Comparison of ENCODE assay signal across 1 cellular context in genomic region chr12:108302471-108303311, GRCh38.
TF ChIP-seq lines count a peak whose summit lies in the region.

No MANE protein-coding gene starts in this region.

TF ChIP-seq in HepG2, 621 proteins besides CTCF, POLR2A, EP300 and RAD21 (continued from another document and continues in another):
- TF ChIP-seq MTA1 (CRISPR knock-in tag; IDR thresholded peaks at IDR 0.05; ENCODE audit: borderline replicate concordance) (peak; percentile 19; the same call in 1 of the 2 replicates), ZNF350 (CRISPR knock-in tag; IDR thresholded peaks at IDR 0.05; ENCODE audit: borderline replicate concordance, low read depth) (peak; percentile 35; the same call in 1 of the 2 replicates), ASH2L (IDR thresholded peaks at IDR 0.05; ENCODE audit: insufficient read length, low read depth, low read length) (no peak), ZEB1 (IDR thresholded peaks at IDR 0.05; ENCODE audit: insufficient replicate concordance, low read depth) (peak; percentile 57), ZNF576 (CRISPR knock-in tag; IDR thresholded peaks at IDR 0.05) (no peak), MED1 (CRISPR knock-in tag; IDR thresholded peaks at IDR 0.05) (no peak), MEF2D (CRISPR knock-in tag; IDR thresholded peaks at IDR 0.05) (no peak), BRCA1 (CRISPR knock-in tag; IDR thresholded peaks at IDR 0.05) (no peak), BORCS8-MEF2B (CRISPR knock-in tag; IDR thresholded peaks at IDR 0.05) (peak; percentile 51; the same call in 1 of the 2 replicates), POGZ (CRISPR knock-in tag; IDR thresholded peaks at IDR 0.05) (peak; percentile 24; the same call in 1 of the 2 replicates), HNF1A (IDR thresholded peaks at IDR 0.05; ENCODE audit: low read depth) (no peak), HNF1A (CRISPR knock-in tag; IDR thresholded peaks at IDR 0.05; ENCODE audit: borderline replicate concordance) (0 out of 2 replicates have a peak, but pooled peaks have one; percentile 37), RELA (CRISPR knock-in tag; IDR thresholded peaks at IDR 0.05) (no peak), PATZ1 (CRISPR knock-in tag; IDR thresholded peaks at IDR 0.05) (0 out of 2 replicates have a peak, but pooled peaks have one; percentile 34), DRAP1 (CRISPR knock-in tag; IDR thresholded peaks at IDR 0.05) (no peak), SMC3 (IDR thresholded peaks at IDR 0.05; ENCODE audit: low read length) (peak; percentile 56), HNF1B (CRISPR knock-in tag; IDR thresholded peaks at IDR 0.05) (peak; percentile 63; the same call in 1 of the 2 replicates), ZNF687 (CRISPR knock-in tag; IDR thresholded peaks at IDR 0.05) (peak; percentile 60), SNAPC4 (CRISPR knock-in tag; IDR thresholded peaks at IDR 0.05) (0 out of 2 replicates have a peak, but pooled peaks have one; percentile 33), MYC (CRISPR knock-in tag; IDR thresholded peaks at IDR 0.05; ENCODE audit: borderline replicate concordance) (no peak; the same call in 1 of the 2 replicates), NR2F2 (IDR thresholded peaks at IDR 0.05; ENCODE audit: borderline replicate concordance, low read depth) (peak; percentile 39; the same call in 1 of the 2 replicates), ELF3 (CRISPR knock-in tag; IDR thresholded peaks at IDR 0.05) (0 out of 2 replicates have a peak, but pooled peaks have one; percentile 36), PHF21A (CRISPR knock-in tag; IDR thresholded peaks at IDR 0.05) (peak; percentile 20; the same call in 1 of the 2 replicates), STAG1 (CRISPR knock-in tag; IDR thresholded peaks at IDR 0.05) (peak; percentile 92), ZNF737 (CRISPR knock-in tag; IDR thresholded peaks at IDR 0.05; ENCODE audit: borderline replicate concordance) (no peak), SOX13 (IDR thresholded peaks at IDR 0.05) (no peak), SOX13 (CRISPR knock-in tag; conservative IDR thresholded peaks at IDR 0.05 in 1 of 2, IDR thresholded peaks at IDR 0.05 in 1 of 2) (0 out of 4 replicates have a peak, but pooled peaks of 1 of the 2 experiments have one; percentile 32), ZNF12 (CRISPR knock-in tag; IDR thresholded peaks at IDR 0.05) (peak; percentile 18; the same call in 1 of the 2 replicates), SIX1 (CRISPR knock-in tag; IDR thresholded peaks at IDR 0.05; ENCODE audit: borderline replicate concordance) (no peak), ZNF331 (CRISPR knock-in tag; IDR thresholded peaks at IDR 0.05) (peak; percentile 24; the same call in 1 of the 2 replicates), FUBP1 (CRISPR knock-in tag; IDR thresholded peaks at IDR 0.05; ENCODE audit: borderline replicate concordance) (no peak), SAFB2 (CRISPR knock-in tag; IDR thresholded peaks at IDR 0.05; ENCODE audit: borderline replicate concordance, low read depth) (no peak), SPEN (CRISPR knock-in tag; IDR thresholded peaks at IDR 0.05; ENCODE audit: low read depth) (peak; percentile 20; the same call in 1 of the 2 replicates), KDM2A (CRISPR knock-in tag; IDR thresholded peaks at IDR 0.05; ENCODE audit: borderline replicate concordance, low read depth) (peak; percentile 19; the same call in 1 of the 2 replicates), LCORL (IDR thresholded peaks at IDR 0.05) (no peak), LCORL (CRISPR knock-in tag; IDR thresholded peaks at IDR 0.05) (0 out of 2 replicates have a peak, but pooled peaks have one; percentile 63), HNF4A (CRISPR knock-in tag; IDR thresholded peaks at IDR 0.05) (0 out of 2 replicates have a peak, but pooled peaks have one; percentile 30), ZNF138 (CRISPR knock-in tag; IDR thresholded peaks at IDR 0.05; ENCODE audit: low read depth) (no peak), TEAD3 (CRISPR knock-in tag; optimal IDR thresholded peaks at IDR 0.05; ENCODE audit: borderline replicate concordance) (peak; percentile 99), FOXA1 (IDR thresholded peaks at IDR 0.05) (no peak), FOXA1 (CRISPR knock-in tag; IDR thresholded peaks at IDR 0.05) (no peak; the same call in 1 of the 2 replicates), ZNF724P (CRISPR knock-in tag; IDR thresholded peaks at IDR 0.05; ENCODE audit: borderline replicate concordance) (no peak), ZNF776 (CRISPR knock-in tag; IDR thresholded peaks at IDR 0.05) (0 out of 2 replicates have a peak, but pooled peaks have one; percentile 17)
